In the genomic region with DNA sequence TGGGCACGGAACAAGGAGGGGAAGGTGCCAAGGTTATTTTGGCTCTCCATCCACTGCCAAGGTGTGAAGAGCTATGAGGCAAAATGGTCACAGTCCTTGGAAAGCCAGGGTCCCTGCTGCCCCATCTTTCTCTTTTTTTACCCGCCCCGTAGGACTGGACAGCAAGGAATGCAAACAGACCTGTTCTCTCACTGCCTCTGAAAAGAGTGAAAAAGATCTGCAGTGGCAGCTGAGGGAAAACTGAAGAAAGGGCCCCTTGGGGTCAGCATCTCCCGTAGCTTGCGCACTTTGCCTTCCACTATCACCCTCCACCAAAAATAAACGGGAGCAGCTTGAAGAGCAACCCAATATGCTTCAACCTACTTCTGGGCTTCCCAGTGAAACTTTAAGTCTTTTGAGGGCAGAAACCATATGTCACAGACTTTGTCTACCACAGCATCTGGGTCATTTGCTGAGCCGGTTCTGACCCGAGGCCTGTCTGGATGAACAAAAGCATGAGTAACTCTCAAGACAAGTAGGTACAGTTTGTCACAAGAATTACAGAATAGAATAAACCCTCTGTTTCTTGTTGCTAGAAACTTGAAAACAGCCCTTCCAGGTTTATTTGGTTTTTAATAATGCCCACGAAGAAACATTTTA, we compare ENCODE assay signal across 1 cellular context.
TF ChIP-seq lines count a peak whose summit lies in the region.

No MANE protein-coding gene starts in this region.

TF ChIP-seq in K562, 482 proteins besides CTCF, POLR2A, EP300 and RAD21:
- TF ChIP-seq, protein P1, sequence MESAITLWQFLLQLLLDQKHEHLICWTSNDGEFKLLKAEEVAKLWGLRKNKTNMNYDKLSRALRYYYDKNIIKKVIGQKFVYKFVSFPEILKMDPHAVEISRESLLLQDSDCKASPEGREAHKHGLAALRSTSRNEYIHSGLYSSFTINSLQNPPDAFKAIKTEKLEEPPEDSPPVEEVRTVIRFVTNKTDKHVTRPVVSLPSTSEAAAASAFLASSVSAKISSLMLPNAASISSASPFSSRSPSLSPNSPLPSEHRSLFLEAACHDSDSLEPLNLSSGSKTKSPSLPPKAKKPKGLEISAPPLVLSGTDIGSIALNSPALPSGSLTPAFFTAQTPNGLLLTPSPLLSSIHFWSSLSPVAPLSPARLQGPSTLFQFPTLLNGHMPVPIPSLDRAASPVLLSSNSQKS (CRISPR knock-in tag; IDR thresholded peaks at IDR 0.05): no peak
- no peak for TF ChIP-seq TBP (optimal IDR thresholded peaks at IDR 0.05; ENCODE audit: low read depth, low read length)
- TF ChIP-seq ZFPM2 (CRISPR knock-in tag; IDR thresholded peaks at IDR 0.05): no peak
- TF ChIP-seq, protein P2, sequence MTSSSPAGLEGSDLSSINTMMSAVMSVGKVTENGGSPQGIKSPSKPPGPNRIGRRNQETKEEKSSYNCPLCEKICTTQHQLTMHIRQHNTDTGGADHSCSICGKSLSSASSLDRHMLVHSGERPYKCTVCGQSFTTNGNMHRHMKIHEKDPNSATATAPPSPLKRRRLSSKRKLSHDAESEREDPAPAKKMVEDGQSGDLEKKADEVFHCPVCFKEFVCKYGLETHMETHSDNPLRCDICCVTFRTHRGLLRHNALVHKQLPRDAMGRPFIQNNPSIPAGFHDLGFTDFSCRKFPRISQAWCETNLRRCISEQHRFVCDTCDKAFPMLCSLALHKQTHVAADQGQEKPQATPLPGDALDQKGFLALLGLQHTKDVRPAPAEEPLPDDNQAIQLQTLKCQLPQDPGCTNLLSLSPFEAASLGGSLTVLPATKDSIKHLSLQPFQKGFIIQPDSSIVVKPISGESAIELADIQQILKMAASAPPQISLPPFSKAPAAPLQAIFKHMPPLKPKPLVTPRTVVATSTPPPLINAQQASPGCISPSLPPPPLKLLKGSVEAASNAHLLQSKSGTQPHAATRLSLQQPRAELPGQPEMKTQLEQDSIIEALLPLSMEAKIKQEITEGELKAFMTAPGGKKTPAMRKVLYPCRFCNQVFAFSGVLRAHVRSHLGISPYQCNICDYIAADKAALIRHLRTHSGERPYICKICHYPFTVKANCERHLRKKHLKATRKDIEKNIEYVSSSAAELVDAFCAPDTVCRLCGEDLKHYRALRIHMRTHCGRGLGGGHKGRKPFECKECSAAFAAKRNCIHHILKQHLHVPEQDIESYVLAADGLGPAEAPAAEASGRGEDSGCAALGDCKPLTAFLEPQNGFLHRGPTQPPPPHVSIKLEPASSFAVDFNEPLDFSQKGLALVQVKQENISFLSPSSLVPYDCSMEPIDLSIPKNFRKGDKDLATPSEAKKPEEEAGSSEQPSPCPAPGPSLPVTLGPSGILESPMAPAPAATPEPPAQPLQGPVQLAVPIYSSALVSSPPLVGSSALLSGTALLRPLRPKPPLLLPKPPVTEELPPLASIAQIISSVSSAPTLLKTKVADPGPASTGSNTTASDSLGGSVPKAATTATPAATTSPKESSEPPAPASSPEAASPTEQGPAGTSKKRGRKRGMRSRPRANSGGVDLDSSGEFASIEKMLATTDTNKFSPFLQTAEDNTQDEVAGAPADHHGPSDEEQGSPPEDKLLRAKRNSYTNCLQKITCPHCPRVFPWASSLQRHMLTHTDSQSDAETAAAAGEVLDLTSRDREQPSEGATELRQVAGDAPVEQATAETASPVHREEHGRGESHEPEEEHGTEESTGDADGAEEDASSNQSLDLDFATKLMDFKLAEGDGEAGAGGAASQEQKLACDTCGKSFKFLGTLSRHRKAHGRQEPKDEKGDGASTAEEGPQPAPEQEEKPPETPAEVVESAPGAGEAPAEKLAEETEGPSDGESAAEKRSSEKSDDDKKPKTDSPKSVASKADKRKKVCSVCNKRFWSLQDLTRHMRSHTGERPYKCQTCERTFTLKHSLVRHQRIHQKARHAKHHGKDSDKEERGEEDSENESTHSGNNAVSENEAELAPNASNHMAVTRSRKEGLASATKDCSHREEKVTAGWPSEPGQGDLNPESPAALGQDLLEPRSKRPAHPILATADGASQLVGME (CRISPR knock-in tag; IDR thresholded peaks at IDR 0.05): no peak
- no peak for TF ChIP-seq TOE1 (IDR thresholded peaks at IDR 0.05; ENCODE audit: borderline replicate concordance)
- no peak for TF ChIP-seq TOE1 (CRISPR knock-in tag; IDR thresholded peaks at IDR 0.05; ENCODE audit: borderline replicate concordance, low read depth)
- TF ChIP-seq L3MBTL2 (IDR thresholded peaks at IDR 0.05): no peak
- no peak for TF ChIP-seq CBX1 (IDR thresholded peaks at IDR 0.05; ENCODE audit: low read depth)
- TF ChIP-seq, protein P3, sequence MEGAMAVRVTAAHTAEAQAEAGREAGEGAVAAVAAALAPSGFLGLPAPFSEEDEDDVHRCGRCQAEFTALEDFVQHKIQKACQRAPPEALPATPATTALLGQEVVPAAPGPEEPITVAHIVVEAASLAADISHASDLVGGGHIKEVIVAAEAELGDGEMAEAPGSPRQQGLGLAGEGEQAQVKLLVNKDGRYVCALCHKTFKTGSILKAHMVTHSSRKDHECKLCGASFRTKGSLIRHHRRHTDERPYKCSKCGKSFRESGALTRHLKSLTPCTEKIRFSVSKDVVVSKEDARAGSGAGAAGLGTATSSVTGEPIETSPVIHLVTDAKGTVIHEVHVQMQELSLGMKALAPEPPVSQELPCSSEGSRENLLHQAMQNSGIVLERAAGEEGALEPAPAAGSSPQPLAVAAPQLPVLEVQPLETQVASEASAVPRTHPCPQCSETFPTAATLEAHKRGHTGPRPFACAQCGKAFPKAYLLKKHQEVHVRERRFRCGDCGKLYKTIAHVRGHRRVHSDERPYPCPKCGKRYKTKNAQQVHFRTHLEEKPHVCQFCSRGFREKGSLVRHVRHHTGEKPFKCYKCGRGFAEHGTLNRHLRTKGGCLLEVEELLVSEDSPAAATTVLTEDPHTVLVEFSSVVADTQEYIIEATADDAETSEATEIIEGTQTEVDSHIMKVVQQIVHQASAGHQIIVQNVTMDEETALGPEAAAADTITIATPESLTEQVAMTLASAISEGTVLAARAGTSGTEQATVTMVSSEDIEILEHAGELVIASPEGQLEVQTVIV (CRISPR knock-in tag; IDR thresholded peaks at IDR 0.05; ENCODE audit: borderline replicate concordance): no peak
- TF ChIP-seq MEIS2 (IDR thresholded peaks at IDR 0.05; ENCODE audit: partially characterized antibody): no peak
- no peak for TF ChIP-seq GTF2E2 (tag; IDR thresholded peaks at IDR 0.05)
- TF ChIP-seq, protein P4, sequence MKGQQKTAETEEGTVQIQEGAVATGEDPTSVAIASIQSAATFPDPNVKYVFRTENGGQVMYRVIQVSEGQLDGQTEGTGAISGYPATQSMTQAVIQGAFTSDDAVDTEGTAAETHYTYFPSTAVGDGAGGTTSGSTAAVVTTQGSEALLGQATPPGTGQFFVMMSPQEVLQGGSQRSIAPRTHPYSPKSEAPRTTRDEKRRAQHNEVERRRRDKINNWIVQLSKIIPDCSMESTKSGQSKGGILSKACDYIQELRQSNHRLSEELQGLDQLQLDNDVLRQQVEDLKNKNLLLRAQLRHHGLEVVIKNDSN (CRISPR knock-in tag; IDR thresholded peaks at IDR 0.05): no peak
TF ChIP-seq in K562: peak in this region for 0.
